Comparison of ENCODE assay signal across 27 cellular contexts in the genomic region with DNA sequence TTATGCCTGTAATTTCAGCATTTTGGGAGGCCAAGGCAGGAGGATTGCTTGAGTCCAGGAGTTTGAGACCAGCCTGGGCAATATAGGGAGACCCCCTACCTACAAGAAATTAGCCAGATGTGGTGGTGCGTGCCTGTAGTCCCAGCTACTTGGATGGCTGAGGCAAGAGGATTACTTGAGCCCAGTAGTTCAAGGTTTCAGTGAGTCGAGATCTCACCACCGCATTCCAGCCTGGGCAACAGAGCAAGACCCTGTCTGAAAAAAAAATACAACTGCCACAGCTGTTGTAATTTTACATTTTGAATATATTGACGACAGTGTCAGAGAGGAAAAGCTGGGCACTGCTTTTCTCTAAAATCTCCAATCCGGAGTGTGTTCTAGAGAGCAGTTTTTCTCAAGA. TPM values are rescaled to one million over a fixed set of nuclear protein-coding genes. Genes with fewer than 3 reads are reported as not detected.
"Had no signal": no experiment of that assay in that cellular context is flagged by ENCODE, and none has a peak within 500 bp of the region (broad histone marks: within the 10 kb centered on the region; RNA-seq: fewer than 3 reads in every experiment).

No MANE protein-coding gene starts in this region.

- H3K4me3 Mint-ChIP-seq: activated B cell treated with CpG ODN at 0.5 μM for 24 hours; activated CD4-positive, alpha-beta memory T cell treated with anti-CD3 and anti-CD28 coated beads, Interleukin-2, amount 10 ng/mL, durations not matched to agents 7 days and 5 days; activated naive CD4-positive, alpha-beta T cell treated with anti-CD3 and anti-CD28 coated beads for 36 hours; activated naive CD8-positive, alpha-beta T cell treated with anti-CD3 and anti-CD28 coated beads for 36 hours; activated T-cell treated with anti-CD3 and anti-CD28 coated beads, Interleukin-2, amount 50 U/mL, for 4 hours; brain; naive B cell; neural progenitor cell; T-helper 2 cell treated with Interferon-gamma antibody and Interleukin-4, amounts not matched to agents 5 μg/mL and 100 μg/mL, for 36 hours; type B pancreatic cell had no signal

- H3K36me3 ChIP-seq: uterus had no signal

- H3K27me3 Mint-ChIP-seq: activated B cell treated with CpG ODN at 0.5 μM for 24 hours; activated CD4-positive, alpha-beta memory T cell treated with anti-CD3 and anti-CD28 coated beads, Interleukin-2, amount 10 ng/mL, durations not matched to agents 7 days and 5 days; activated naive CD8-positive, alpha-beta T cell treated with anti-CD3 and anti-CD28 coated beads for 36 hours; brain; naive B cell; type B pancreatic cell had no signal

- H3K4me1 ChIP-seq: colonic mucosa, neural progenitor cell, parathyroid adenoma had no signal

- H3K27me3 ChIP-seq: adrenal gland, cardiac muscle cell, colonic mucosa, neural progenitor cell, uterus had no signal

- DNase-seq: activated B cell treated with CpG ODN at 0.5 μM for 24 hours; activated CD4-positive, alpha-beta memory T cell treated with anti-CD3 and anti-CD28 coated beads, Interleukin-2, amount 10 ng/mL, durations not matched to agents 7 days and 5 days; activated CD4-positive, alpha-beta T cell treated with anti-CD3 and anti-CD28 coated beads for 48 hours; activated CD8-positive, alpha-beta memory T cell treated with anti-CD3 and anti-CD28 coated beads, Interleukin-2, amount 50 U/mL, for 48 hours; activated naive CD4-positive, alpha-beta T cell treated with anti-CD3 and anti-CD28 coated beads for 36 hours; activated naive CD8-positive, alpha-beta T cell treated with anti-CD3 and anti-CD28 coated beads for 36 hours; activated T-cell treated with anti-CD3 and anti-CD28 coated beads, Interleukin-2, amount 50 U/mL, for 4 hours; cerebellar nuclear complex; colonic mucosa; effector CD8-positive, alpha-beta T cell; glutamatergic neuron; left ventricle myocardium superior; naive B cell; occipital lobe; right cardiac atrium; stimulated activated CD4-positive, alpha-beta T cell treated with anti-CD3 and anti-CD28 coated beads, Interleukin-2, amount 100 ng/mL, for 48 hours; stimulated activated naive CD8-positive, alpha-beta T cell treated with anti-CD3 and anti-CD28 coated beads, Interleukin-15, Interleukin-2, amounts not matched to agents 100 U/mL and 50 U/mL, for 24 hours; uterus had no signal

- ATAC-seq: activated T-cell treated with anti-CD3 and anti-CD28 coated beads, Interleukin-2, amount 50 U/mL, for 4 hours; left ventricle myocardium superior; right cardiac atrium; stimulated activated naive CD8-positive, alpha-beta T cell treated with anti-CD3 and anti-CD28 coated beads, Interleukin-15, Interleukin-2, amounts not matched to agents 100 U/mL and 50 U/mL, for 24 hours had no signal

- H3K9me3 ChIP-seq: adrenal gland, colonic mucosa, uterus had no signal

- H3K27ac Mint-ChIP-seq: activated B cell treated with CpG ODN at 0.5 μM for 24 hours; activated CD4-positive, alpha-beta memory T cell treated with anti-CD3 and anti-CD28 coated beads, Interleukin-2, amount 10 ng/mL, durations not matched to agents 7 days and 5 days; activated naive CD4-positive, alpha-beta T cell treated with anti-CD3 and anti-CD28 coated beads for 36 hours; brain; neural progenitor cell; T-helper 2 cell treated with Interferon-gamma antibody and Interleukin-4, amounts not matched to agents 5 μg/mL and 100 μg/mL, for 36 hours; type B pancreatic cell had no signal

- H3K9me3 Mint-ChIP-seq: activated B cell treated with CpG ODN at 0.5 μM for 24 hours; activated CD4-positive, alpha-beta memory T cell treated with anti-CD3 and anti-CD28 coated beads, Interleukin-2, amount 10 ng/mL, durations not matched to agents 7 days and 5 days; activated naive CD4-positive, alpha-beta T cell treated with anti-CD3 and anti-CD28 coated beads for 36 hours; activated naive CD8-positive, alpha-beta T cell treated with anti-CD3 and anti-CD28 coated beads for 36 hours; activated T-cell treated with anti-CD3 and anti-CD28 coated beads, Interleukin-2, amount 50 U/mL, for 4 hours; brain; naive B cell; neural progenitor cell; T-helper 2 cell treated with Interferon-gamma antibody and Interleukin-4, amounts not matched to agents 5 μg/mL and 100 μg/mL, for 36 hours; type B pancreatic cell had no signal

- H3K27ac ChIP-seq: adrenal gland, cardiac muscle cell, colonic mucosa, neural progenitor cell, parathyroid adenoma, uterus had no signal

- H3K4me3 ChIP-seq: adrenal gland, cardiac muscle cell, colonic mucosa, neural progenitor cell, uterus had no signal

RNA-seq across cellular contexts. Expression of a gene that starts 23.3 kb away (rescaled TPM):
- total RNA-seq: activated naive CD4-positive, alpha-beta T cell treated with anti-CD3 and anti-CD28 coated beads for 36 hours; epithelial cell of proximal tubule; frontal cortex; left ventricle myocardium superior; occipital lobe; right cardiac atrium had no signal
